In the genomic region with DNA sequence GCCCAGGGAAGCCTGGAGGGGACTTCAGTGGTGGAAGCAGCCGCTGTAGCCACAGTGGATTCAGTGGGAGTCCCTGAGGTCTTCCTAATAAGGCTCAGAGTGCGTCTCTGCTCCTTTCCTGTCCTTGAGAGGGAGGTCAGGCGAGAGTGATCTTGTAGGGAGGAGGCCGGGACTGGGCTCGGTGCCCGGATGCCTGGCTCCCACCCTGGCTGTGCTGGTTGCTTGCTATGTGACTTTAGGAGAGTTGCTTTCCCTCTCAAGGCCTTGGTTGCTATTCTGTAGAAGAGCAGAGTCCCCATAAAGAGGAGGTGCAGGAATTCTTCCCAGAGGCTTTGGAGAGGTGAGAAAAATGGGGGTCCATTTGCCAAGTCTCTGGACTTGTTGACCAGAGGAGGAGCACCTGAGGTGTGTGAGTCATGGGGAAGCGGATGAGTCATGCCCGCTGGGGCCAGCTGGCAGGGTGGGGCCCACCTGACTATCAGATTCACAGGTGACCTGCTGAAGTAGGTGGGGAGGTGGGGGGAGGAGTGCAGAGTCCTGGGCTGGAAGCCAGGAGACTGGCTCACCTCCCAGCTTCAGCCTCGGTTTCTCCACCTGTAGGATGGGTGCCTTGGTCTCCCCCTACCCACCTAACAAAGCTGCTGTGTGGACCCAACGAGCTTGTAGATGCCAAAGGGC, we compare ENCODE assay signal across 8 cellular contexts. TPM values are rescaled to one million over a fixed set of nuclear protein-coding genes. Genes with fewer than 3 reads are reported as not detected.
A peak's percentile ranks its signal among the peaks of the same experiment; 100 is the strongest.
DNase-seq lines count a peak whose midpoint lies in the region; FAIRE-seq and TF ChIP-seq lines count a peak whose summit lies in the region.

No MANE protein-coding gene starts in this region.

- H3K9me3 Mint-ChIP-seq in Caco-2 (ENCODE audit: unreplicated experiment) (no peaks in the 10 kb centered on the region), neural crest cell (no peaks in the 10 kb centered on the region)

- H3K4me3 ChIP-seq in Caco-2 (ENCODE audit: low read depth, low read length) (no peak overlapping the region), esophagus muscularis mucosa (peak overlapping the region in 3 of 4 donors; percentile 6 to 21 (median 8))

- no peak for FAIRE-seq in D721Med (lab: Jason Lieb, UNC)

- BruUV-seq in Caco-2 (replicated peaks; lab: Mats Ljungman, UMichigan): no TSS peak

- DNase-seq in Caco-2 (peak; percentile 73 to 90), NCI-H446 treated with DMSO at 0.1 percent for 48 hours (lab: John Stamatoyannopoulos, UW) (peak; percentile 13), esophagus muscularis mucosa (ENCODE audit: extremely low spot score) (no peak), neural crest cell (ENCODE audit: low read depth, low spot score) (no peak), D721Med (ENCODE audit: insufficient read length, low spot score) (no peak), GM19238 (ENCODE audit: insufficient read length, low spot score) (no peak)
- DNase-seq in effector CD4-positive, alpha-beta T cell: no peak
- no peak for DNase-seq in stimulated activated naive CD4-positive, alpha-beta T cell treated with Interleukin-2 at 50 U/mL for 16 hours (lab: John Stamatoyannopoulos, UW)

- no peaks in the 10 kb centered on the region for H3K9me3 ChIP-seq in Caco-2
- no peaks in the 10 kb centered on the region for H3K9me3 ChIP-seq in esophagus muscularis mucosa

- H3K4me3 Mint-ChIP-seq in Caco-2 (ENCODE audit: unreplicated experiment) (no peak overlapping the region), neural crest cell (no peak overlapping the region)

- peak overlapping the region; percentile 94 to 99 (median 96) for H3K27ac ChIP-seq in esophagus muscularis mucosa (replicated peaks in 1 of 4)

- H3K27me3 Mint-ChIP-seq in Caco-2 (ENCODE audit: insufficient read depth, unreplicated experiment) (no peaks in the 10 kb centered on the region), neural crest cell (ENCODE audit: low read depth) (no peaks in the 10 kb centered on the region)

- CTCF ChIA-PET in Caco-2 (lab: Charles Lee): interaction anchor here (3.0 kb wide), 1 partner anchor 14 kb away, joined by 12 read pairs; a partner anchor contains a TSS

- peaks cover 54% of the 10 kb centered on the region for H3K4me1 ChIP-seq in Caco-2
- peaks cover 97 to 100% (median 100%) of the 10 kb centered on the region in 4 donors for H3K4me1 ChIP-seq in esophagus muscularis mucosa

- H3K27ac Mint-ChIP-seq in Caco-2 (ENCODE audit: unreplicated experiment): peak overlapping the region; percentile 73
- peak overlapping the region; percentile 38 for H3K27ac Mint-ChIP-seq in neural crest cell (ENCODE audit: unreplicated experiment)

- TF ChIP-seq CTCF in Caco-2 (IDR thresholded peaks at IDR 0.05; ENCODE audit: insufficient read depth in 1 of 2, low read depth in 1 of 2, low read length in 1 of 2, severe bottlenecking in 1 of 2, unreplicated experiment in 1 of 2): no peak
- TF ChIP-seq CTCF in esophagus muscularis mucosa (IDR thresholded peaks at IDR 0.05): no peak
- TF ChIP-seq CTCF in neural crest cell (conservative IDR thresholded peaks at IDR 0.05): no peak
- TF ChIP-seq CTCF in D721Med (IDR thresholded peaks at IDR 0.05; ENCODE audit: insufficient read depth, missing control alignments): no peak

- intact Hi-C loops in Caco-2 (cut with micrococcal nuclease; ENCODE audit: unreplicated experiment): no loop called here
- intact Hi-C loops in esophagus muscularis mucosa (cut with DNase I): no loop called here

- H3K27me3 ChIP-seq in Caco-2 (replicated peaks; ENCODE audit: control insufficient read depth, insufficient read depth, low read length) (no peaks in the 10 kb centered on the region), esophagus muscularis mucosa (no peaks in the 10 kb centered on the region)

- POLR2A ChIA-PET in Caco-2 (lab: Charles Lee): no interaction called here

- TF ChIP-seq EP300 in esophagus muscularis mucosa (IDR thresholded peaks at IDR 0.05): peak; percentile 43

- TF ChIP-seq POLR2A in esophagus muscularis mucosa (IDR thresholded peaks at IDR 0.05; ENCODE audit: low read depth): no peak

- H3K36me3 ChIP-seq in Caco-2 (ENCODE audit: control insufficient read depth, insufficient read depth, low read length) (peaks cover 3% of the 10 kb centered on the region; the same call in 1 of the 2 replicates), esophagus muscularis mucosa (no peaks in the 10 kb centered on the region)

- WGBS in esophagus muscularis mucosa: 9% methylated on average over 4 of the region's 10 CpGs

- H3K36me3 Mint-ChIP-seq in Caco-2 (ENCODE audit: insufficient read depth, unreplicated experiment) (peaks cover 12% of the 10 kb centered on the region), neural crest cell (ENCODE audit: low read depth) (no peaks in the 10 kb centered on the region)

- H3K4me1 Mint-ChIP-seq in Caco-2 (ENCODE audit: low read depth, unreplicated experiment) (peaks cover 56% of the 10 kb centered on the region), neural crest cell (peaks cover 65% of the 10 kb centered on the region)

RNA-seq across cellular contexts. Expression of a gene that starts 13.8 kb away (rescaled TPM):
- 99.6 and 100 TPM in 2 replicates for total RNA-seq in Caco-2 (2022)
- 1,000 to 10,000 TPM; 2,509 to 3,811 (median 3,170) TPM for total RNA-seq in esophagus muscularis mucosa
- 77.2 and 84.7 TPM in 2 replicates for total RNA-seq in neural crest cell

Comparison
In these comparisons a context has a peak if more than half of its experiments do, and no peak if none do; other contexts are left out.
1. DNase-seq: peak in Caco-2 (2 of 2) and NCI-H446 treated with DMSO at 0.1 percent for 48 hours (single experiment); none in esophagus muscularis mucosa (single experiment), neural crest cell (single experiment), effector CD4-positive, alpha-beta T cell (single experiment), D721Med (single experiment), stimulated activated naive CD4-positive, alpha-beta T cell treated with Interleukin-2 at 50 U/mL for 16 hours (single experiment) and GM19238 (single experiment).
2. RNA of a gene that starts 13.8 kb away (total RNA-seq): 2,509 to 3,811 TPM in esophagus muscularis mucosa; 99.6 to 100 TPM in Caco-2 and 77.2 to 84.7 TPM in neural crest cell; every median in the first group is over 10 times any median in the second.